ENCODE assay signal across 9 cellular contexts in the genomic region with DNA sequence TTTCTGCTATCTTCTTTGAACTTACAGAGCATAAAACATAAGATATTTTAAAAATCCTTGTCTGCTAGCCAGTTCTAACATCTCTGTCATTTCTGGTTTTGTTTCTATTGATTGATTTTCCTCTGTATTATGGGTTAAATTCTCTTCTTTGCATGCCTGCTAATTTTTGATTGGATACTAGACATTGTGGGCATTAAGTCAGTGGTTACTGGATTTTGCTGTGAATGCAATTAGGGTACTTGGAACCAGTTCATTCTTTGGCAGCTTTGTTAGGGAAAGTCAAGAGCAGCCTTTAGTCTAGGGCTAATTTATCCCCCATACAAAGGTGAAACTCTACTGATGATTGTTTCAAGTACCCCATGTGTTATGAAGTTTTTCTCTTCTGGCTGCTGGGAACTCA.
"Had no signal": no experiment of that assay in that cellular context is flagged by ENCODE, and none has a peak within 500 bp of the region (broad histone marks: within the 10 kb centered on the region; RNA-seq: fewer than 3 reads in every experiment).

No MANE protein-coding gene starts in this region.

- ATAC-seq: activated CD4-positive, alpha-beta T cell treated with anti-CD3 and anti-CD28 coated beads for 36 hours; activated CD4-positive, CD25-positive, alpha-beta regulatory T cell treated with anti-CD3 and anti-CD28 coated beads, Interleukin-2, amount 50 U/mL, for 24 hours; activated CD8-positive, alpha-beta memory T cell treated with anti-CD3 and anti-CD28 coated beads, Interleukin-2, amount 10 ng/mL, durations not matched to agents 7 days and 5 days; activated CD8-positive, alpha-beta T cell treated with anti-CD3 and anti-CD28 coated beads for 36 hours; activated CD8-positive, alpha-beta T cell treated with anti-CD3 and anti-CD28 coated beads, Interleukin-2, amount 10 ng/mL, durations not matched to agents 7 days and 5 days; T-helper 17 cell; WTC11 had no signal

- H3K27ac ChIP-seq: VCaP, WERI-Rb-1 had no signal
